In genomic region chr2:71615769-71616730, GRCh38 we compare ENCODE assay signal across 16 cellular contexts.
DNase-seq lines count a peak whose midpoint lies in the region; ATAC-seq and TF ChIP-seq lines count a peak whose summit lies in the region.
"Had no signal": no experiment of that assay in that cellular context is flagged by ENCODE, and none has a peak within 500 bp of the region (broad histone marks: within the 10 kb centered on the region; RNA-seq: fewer than 3 reads in every experiment).

No MANE protein-coding gene starts in this region.

- peaks cover 17% of the 10 kb centered on the region for H3K36me3 ChIP-seq in left ventricle myocardium inferior
- H3K36me3 ChIP-seq in osteoblast (ENCODE audit: insufficient read depth, low read length): no peaks in the 10 kb centered on the region
- H3K36me3 ChIP-seq in upper lobe of left lung: peaks cover 0 to 26% (median 10%) of the 10 kb centered on the region in 4 donors
- H3K36me3 ChIP-seq in naive thymus-derived CD4-positive, alpha-beta T cell (ENCODE audit: control insufficient read depth in 2 of 3, insufficient read depth in 3 of 3, low read length in 3 of 3): no peaks in the 10 kb centered on the region

- no peak overlapping the region for H3K4me3 Mint-ChIP-seq in naive thymus-derived CD4-positive, alpha-beta T cell
- H3K4me3 Mint-ChIP-seq: activated B cell treated with CpG ODN at 0.5 μM for 24 hours, T-cell had no signal

- POLR2A ChIA-PET in naive thymus-derived CD4-positive, alpha-beta T cell (lab: Charles Lee): no interaction called here

- H3K79me2 ChIP-seq in osteoblast (ENCODE audit: insufficient read depth, low read length): no peaks in the 10 kb centered on the region

- no peaks in the 10 kb centered on the region for H4K20me1 ChIP-seq in osteoblast (ENCODE audit: insufficient read depth, low read length)

- no peak overlapping the region for H3K27ac Mint-ChIP-seq in naive thymus-derived CD4-positive, alpha-beta T cell
- H3K27ac Mint-ChIP-seq: activated B cell treated with CpG ODN at 0.5 μM for 24 hours, T-cell had no signal

- TF ChIP-seq EP300 in upper lobe of left lung (IDR thresholded peaks at IDR 0.05): no peak

- ATAC-seq in upper lobe of left lung (ENCODE audit: low FRiP score in 2 of 2) (no peak), GM19328 (IDR thresholded peaks at IDR 0.05; ENCODE audit: unreplicated experiment) (no peak)
- ATAC-seq in naive thymus-derived CD4-positive, alpha-beta T cell: no peak
- ATAC-seq: T-cell had no signal

- H3K27me3 ChIP-seq in left ventricle myocardium inferior (ENCODE audit: low read depth): no peaks in the 10 kb centered on the region
- no peaks in the 10 kb centered on the region for H3K27me3 ChIP-seq in osteoblast (ENCODE audit: insufficient read depth, low read length)
- H3K27me3 ChIP-seq in upper lobe of left lung: no peaks in the 10 kb centered on the region
- no peaks in the 10 kb centered on the region for H3K27me3 ChIP-seq in naive thymus-derived CD4-positive, alpha-beta T cell (ENCODE audit: control insufficient read depth in 2 of 2, insufficient read depth in 2 of 2, low read length in 2 of 2)

- H3K4me3 ChIP-seq in left ventricle myocardium inferior: no peak overlapping the region
- H3K4me3 ChIP-seq in osteoblast (ENCODE audit: insufficient read depth, low read length): no peak overlapping the region
- H3K4me3 ChIP-seq in upper lobe of left lung: no peak overlapping the region
- H3K4me3 ChIP-seq in naive thymus-derived CD4-positive, alpha-beta T cell (ENCODE audit: low read length): no peak overlapping the region
- H3K4me3 ChIP-seq: PC-9 had no signal

- peaks cover 0 to 1% (median 0%) of the 10 kb centered on the region in 7 donors for H3K4me1 Mint-ChIP-seq in naive thymus-derived CD4-positive, alpha-beta T cell
- H3K4me1 Mint-ChIP-seq: activated B cell treated with CpG ODN at 0.5 μM for 24 hours, T-cell had no signal

- H3K9me3 ChIP-seq in left ventricle myocardium inferior (replicated peaks): no peaks in the 10 kb centered on the region
- H3K9me3 ChIP-seq in osteoblast (ENCODE audit: low read depth, low read length): no peaks in the 10 kb centered on the region
- no peaks in the 10 kb centered on the region for H3K9me3 ChIP-seq in upper lobe of left lung
- no peaks in the 10 kb centered on the region for H3K9me3 ChIP-seq in naive thymus-derived CD4-positive, alpha-beta T cell (ENCODE audit: control insufficient read depth in 2 of 3, low read length in 3 of 3)

- no peaks in the 10 kb centered on the region for H3K36me3 Mint-ChIP-seq in naive thymus-derived CD4-positive, alpha-beta T cell
- H3K36me3 Mint-ChIP-seq: T-cell had no signal

- H3K27ac ChIP-seq in left ventricle myocardium inferior (replicated peaks) (peak overlapping the region; percentile 95), osteoblast (ENCODE audit: low read depth, low read length) (no peak overlapping the region), upper lobe of left lung (peak overlapping the region; percentile 67 to 91 (median 80))
- no peak overlapping the region for H3K27ac ChIP-seq in naive thymus-derived CD4-positive, alpha-beta T cell (ENCODE audit: low read depth, low read length)
- H3K27ac ChIP-seq: PC-9 had no signal

- 86 to 87% methylated on average over 12 to 13 of the region's 13 CpGs for WGBS in upper lobe of left lung, 2 donors

- DNase-seq in activated T-cell treated with anti-CD3 and anti-CD28 coated beads, Interleukin-2, amount 50 U/mL, for 48 hours: peak; percentile 1 to 5
- no peak for DNase-seq in activated T-cell treated with anti-CD3 and anti-CD28 coated beads, Interleukin-2, amount 50 U/mL, for 1 hour
- DNase-seq in left ventricle myocardium inferior (no peak), osteoblast (ENCODE audit: insufficient read length, low spot score, missing footprints) (peak; percentile 43), upper lobe of left lung (peak in 1 of 2 donors; percentile 12), erythroblast (lab: John Stamatoyannopoulos, UW) (no peak)
- no peak for DNase-seq in naive thymus-derived CD4-positive, alpha-beta T cell
- DNase-seq: activated B cell treated with CpG ODN at 0.5 μM for 24 hours; KG1; NCI-H1436 treated with DMSO at 0.1 percent for 48 hours; NCI-H510A treated with DMSO at 0.1 percent for 48 hours; PC-9; retina; stimulated activated naive CD4-positive, alpha-beta T cell had no signal

- H3K9me3 Mint-ChIP-seq in naive thymus-derived CD4-positive, alpha-beta T cell: no peaks in the 10 kb centered on the region
- H3K9me3 Mint-ChIP-seq: activated B cell treated with CpG ODN at 0.5 μM for 24 hours, T-cell had no signal

- H3K4me1 ChIP-seq in left ventricle myocardium inferior: peaks cover 40% of the 10 kb centered on the region
- H3K4me1 ChIP-seq in osteoblast (ENCODE audit: insufficient read depth, low read length): no peaks in the 10 kb centered on the region
- H3K4me1 ChIP-seq in upper lobe of left lung: peaks cover 18 to 25% (median 21%) of the 10 kb centered on the region in 4 donors
- no peaks in the 10 kb centered on the region for H3K4me1 ChIP-seq in naive thymus-derived CD4-positive, alpha-beta T cell (ENCODE audit: control insufficient read depth in 2 of 2, insufficient read depth in 2 of 2, low read length in 2 of 2)

- H3K27me3 Mint-ChIP-seq in naive thymus-derived CD4-positive, alpha-beta T cell: peaks cover 0 to 28% (median 17%) of the 10 kb centered on the region in 5 donors

- no peak overlapping the region for H3K4me2 ChIP-seq in osteoblast (ENCODE audit: insufficient read depth, low read length)
- H3K4me2 ChIP-seq: PC-9 had no signal

- TF ChIP-seq POLR2A in upper lobe of left lung (IDR thresholded peaks at IDR 0.05): no peak
- TF ChIP-seq POLR2A in erythroblast (IDR thresholded peaks at IDR 0.05; ENCODE audit: low read length): no peak

- no peak overlapping the region for H2AFZ ChIP-seq in osteoblast (ENCODE audit: low read length)
- H2AFZ ChIP-seq: PC-9 had no signal

- TF ChIP-seq CTCF in left ventricle myocardium inferior (IDR thresholded peaks at IDR 0.05; ENCODE audit: borderline replicate concordance): no peak
- TF ChIP-seq CTCF in osteoblast (IDR thresholded peaks at IDR 0.05; ENCODE audit: extremely low read depth, low read depth, low read length): no peak
- no peak for TF ChIP-seq CTCF in upper lobe of left lung (IDR thresholded peaks at IDR 0.05)

- CTCF ChIA-PET in naive thymus-derived CD4-positive, alpha-beta T cell (lab: Charles Lee): no interaction called here

- intact Hi-C loops in left ventricle myocardium inferior (cut with micrococcal nuclease): no loop called here
- intact Hi-C loops in naive thymus-derived CD4-positive, alpha-beta T cell (cut with micrococcal nuclease): no loop called here

Comparison
In these comparisons a context has a peak if more than half of its experiments do, and no peak if none do; other contexts are left out.
1. DNase-seq: peak in activated T-cell treated with anti-CD3 and anti-CD28 coated beads, Interleukin-2, amount 50 U/mL, for 48 hours (2 of 2) and osteoblast (single experiment); none in activated T-cell treated with anti-CD3 and anti-CD28 coated beads, Interleukin-2, amount 50 U/mL, for 1 hour (single experiment), left ventricle myocardium inferior (single experiment), erythroblast (0 of 2) and naive thymus-derived CD4-positive, alpha-beta T cell (0 of 9).
2. H3K27ac ChIP-seq: peak in left ventricle myocardium inferior (single experiment) and upper lobe of left lung (4 of 4); none in osteoblast (single experiment) and naive thymus-derived CD4-positive, alpha-beta T cell (single experiment).